20 cellular contexts compared by ENCODE assay signal in genomic region chr15:58629625-58630024, GRCh38.
DNase-seq lines count a peak whose midpoint lies in the region; ATAC-seq, FAIRE-seq and TF ChIP-seq lines count a peak whose summit lies in the region.
"Had no signal": no experiment of that assay in that cellular context is flagged by ENCODE, and none has a peak within 500 bp of the region (broad histone marks: within the 10 kb centered on the region; RNA-seq: fewer than 3 reads in every experiment).

No MANE protein-coding gene starts in this region.

- H2AFZ ChIP-seq in K562 (ENCODE audit: low read depth, low read length), result no peak overlapping the region

- no peaks in the 10 kb centered on the region for H3K27me3 ChIP-seq in CD4-positive, CD25-positive, alpha-beta regulatory T cell (ENCODE audit: control insufficient read depth, insufficient read depth, low read length)
- H3K27me3 ChIP-seq in K562 (ENCODE audit: control insufficient read depth in 2 of 2, insufficient read depth in 2 of 2, low read length in 2 of 2), result no peaks in the 10 kb centered on the region
- H3K27me3 ChIP-seq: heart left ventricle, Peyer's patch, SJSA1, suprapubic skin had no signal

- no peaks in the 10 kb centered on the region for H3K9me1 ChIP-seq in K562 (ENCODE audit: control insufficient read depth, insufficient read depth, low read length)

- no peaks in the 10 kb centered on the region for H3K79me2 ChIP-seq in K562 (ENCODE audit: control insufficient read depth, insufficient read depth, low read length)

- intact Hi-C loops in K562 (cut with micrococcal nuclease) (no loop called here), natural killer cell (cut with micrococcal nuclease) (no loop called here)

- H3K9ac ChIP-seq in K562 (ENCODE audit: insufficient read depth in 1 of 2, low read depth in 2 of 2, low read length in 2 of 2), result no peak overlapping the region

- no peak for ATAC-seq in CD4-positive, CD25-positive, alpha-beta regulatory T cell (ENCODE audit: low read depth in 2 of 2)
- ATAC-seq in K562, result no peak
- no peak for ATAC-seq in natural killer cell
- ATAC-seq: WTC11 had no signal

- H3K27me3 Mint-ChIP-seq in CD4-positive, CD25-positive, alpha-beta regulatory T cell, result no peaks in the 10 kb centered on the region
- no peaks in the 10 kb centered on the region for H3K27me3 Mint-ChIP-seq in natural killer cell (ENCODE audit: low read depth in 2 of 2)
- H3K27me3 Mint-ChIP-seq: progenitor cell of endocrine pancreas had no signal

- H3K27ac Mint-ChIP-seq in CD4-positive, CD25-positive, alpha-beta regulatory T cell, result peak overlapping the region; percentile 72 to 97 (median 73)
- H3K27ac Mint-ChIP-seq in natural killer cell, result peak overlapping the region; percentile 97 to 99
- H3K27ac Mint-ChIP-seq: progenitor cell of endocrine pancreas, WTC11 had no signal

- no peak for TF ChIP-seq EP300 in K562 (IDR thresholded peaks at IDR 0.05; ENCODE audit: low read length)

- H3K27ac ChIP-seq in CD4-positive, CD25-positive, alpha-beta regulatory T cell (ENCODE audit: insufficient read depth, low read length, poor library complexity, severe bottlenecking), result peak overlapping the region; percentile 86
- H3K27ac ChIP-seq in KOPT-K1 (ENCODE audit: low read depth, low read length, poor library complexity, severe bottlenecking), result peak overlapping the region; percentile 85
- no peak overlapping the region for H3K27ac ChIP-seq in K562 (ENCODE audit: extremely low read depth, low read depth, low read length)
- H3K27ac ChIP-seq: SJSA1 had no signal

- no peaks in the 10 kb centered on the region for H3K9me3 Mint-ChIP-seq in CD4-positive, CD25-positive, alpha-beta regulatory T cell
- no peaks in the 10 kb centered on the region for H3K9me3 Mint-ChIP-seq in natural killer cell
- H3K9me3 Mint-ChIP-seq: neural crest cell, WTC11 had no signal

- no peak for TF ChIP-seq POLR2A in K562 (conservative IDR thresholded peaks at IDR 0.05)

- peaks cover 51% of the 10 kb centered on the region for H3K36me3 Mint-ChIP-seq in CD4-positive, CD25-positive, alpha-beta regulatory T cell
- H3K36me3 Mint-ChIP-seq in natural killer cell, result peaks cover 14% of the 10 kb centered on the region

- CTCF ChIA-PET in K562 (lab: Yijun Ruan, JAX; ENCODE audit: low intra/inter-chr PET ratio), result no interaction called here

- peak overlapping the region; percentile 82 for H3K4me3 ChIP-seq in CD4-positive, CD25-positive, alpha-beta regulatory T cell (ENCODE audit: low read depth, low read length)
- no peak overlapping the region for H3K4me3 ChIP-seq in K562
- H3K4me3 ChIP-seq: GM12878, Peyer's patch, SJSA1 had no signal

- peak overlapping the region in 2 of 4 donors; percentile 39 to 92 for H3K4me3 Mint-ChIP-seq in CD4-positive, CD25-positive, alpha-beta regulatory T cell
- no peak overlapping the region for H3K4me3 Mint-ChIP-seq in natural killer cell
- H3K4me3 Mint-ChIP-seq: neural crest cell, WTC11 had no signal

- H3K4me2 ChIP-seq in K562 (ENCODE audit: insufficient read depth, low read length), result no peak overlapping the region

- FAIRE-seq in K562 (lab: Jason Lieb, UNC), result no peak
- FAIRE-seq: GM12878 had no signal

- 93% methylated on average over 5 of the region's 6 CpGs for WGBS in K562 (ENCODE audit: insufficient coverage, low coverage, missing lambda C conversion rate)

- in situ Hi-C loops in K562 (cut with MboI), result loop anchor here (10.0 kb wide), 1 partner anchor 375 kb away; no protein-coding TSS in a partner anchor

- TF ChIP-seq CTCF in K562 (IDR thresholded peaks at IDR 0.05 in 2 of 3, conservative IDR thresholded peaks at IDR 0.05 in 1 of 3; ENCODE audit: insufficient read depth in 2 of 3, low read depth in 1 of 3, low read length in 3 of 3), result no peak
- TF ChIP-seq CTCF in natural killer cell (IDR thresholded peaks at IDR 0.05), result no peak

- H3K4me1 Mint-ChIP-seq in CD4-positive, CD25-positive, alpha-beta regulatory T cell, result peaks cover 38 to 70% (median 54%) of the 10 kb centered on the region in 4 donors
- peaks cover 57 to 59% of the 10 kb centered on the region in 2 donors for H3K4me1 Mint-ChIP-seq in natural killer cell
- H3K4me1 Mint-ChIP-seq: neural crest cell, WTC11 had no signal

- H3K36me3 ChIP-seq in CD4-positive, CD25-positive, alpha-beta regulatory T cell (ENCODE audit: control insufficient read depth, insufficient read depth, low read length), result peaks cover 19% of the 10 kb centered on the region
- H3K36me3 ChIP-seq in KOPT-K1 (ENCODE audit: insufficient read depth, low read length) (peaks cover 62% of the 10 kb centered on the region), K562 (ENCODE audit: control insufficient read depth, insufficient read depth, low read length) (peaks cover 58% of the 10 kb centered on the region)

- no TSS peak for BruUV-seq in K562 (replicated peaks; lab: Mats Ljungman, UMichigan)

- no peaks in the 10 kb centered on the region for H3K9me3 ChIP-seq in CD4-positive, CD25-positive, alpha-beta regulatory T cell (ENCODE audit: control insufficient read depth in 2 of 2, low read length in 2 of 2)
- H3K9me3 ChIP-seq in KOPT-K1 (ENCODE audit: insufficient read depth, low read length, poor library complexity, severe bottlenecking), result no peaks in the 10 kb centered on the region
- H3K9me3 ChIP-seq in K562 (replicated peaks; ENCODE audit: control insufficient read depth, insufficient read depth, low read depth, low read length), result no peaks in the 10 kb centered on the region
- H3K9me3 ChIP-seq: heart left ventricle, Peyer's patch, SJSA1, suprapubic skin had no signal

- TF ChIP-seq RAD21 in K562 (CRISPR knock-in tag; conservative IDR thresholded peaks at IDR 0.05 in 1 of 2, IDR thresholded peaks at IDR 0.05 in 1 of 2), result no peak

- no peak for DNase-seq in CD4-positive, CD25-positive, alpha-beta regulatory T cell
- DNase-seq in K562 (ENCODE audit: extremely low read depth in 1 of 4, low spot score in 3 of 4) (no peak), natural killer cell (no peak), HUDEP-2 (lab: John Stamatoyannopoulos, UW; ENCODE audit: unreplicated experiment in 76 of 76) (no peak), HuH-7.5 (ENCODE audit: low spot score) (no peak), MV-4-11 (lab: John Stamatoyannopoulos, UW) (no peak)
- DNase-seq: activated CD4-positive, alpha-beta T cell treated with anti-CD3 and anti-CD28 coated beads, Interleukin-2, amount 50 U/mL, for 4 hours; activated effector memory CD4-positive, alpha-beta T cell treated with anti-CD3 and anti-CD28 coated beads, Interleukin-2, amount 50 U/mL, for 16 hours; DMS79; midbrain; NCI-H2107; Peyer's patch had no signal

- no peaks in the 10 kb centered on the region for H4K20me1 ChIP-seq in K562 (replicated peaks; ENCODE audit: control insufficient read depth, insufficient read depth, low read length)

- POLR2A ChIA-PET in K562 (lab: Yijun Ruan, JAX), result interaction anchor here (0.6 to 0.7 kb wide), 2 partner anchors 17 to 58 kb away, joined by 3 read pairs; no protein-coding TSS in a partner anchor

- peaks cover 28% of the 10 kb centered on the region for H3K4me1 ChIP-seq in CD4-positive, CD25-positive, alpha-beta regulatory T cell (ENCODE audit: control insufficient read depth, insufficient read depth, low read length, poor library complexity, severe bottlenecking)
- no peaks in the 10 kb centered on the region for H3K4me1 ChIP-seq in K562 (replicated peaks in 1 of 2; ENCODE audit: control insufficient read depth in 2 of 2, insufficient read depth in 2 of 2, low read length in 2 of 2)

TF ChIP-seq in K562, 482 proteins besides CTCF, POLR2A, EP300 and RAD21:
- TF ChIP-seq PRDM10 (IDR thresholded peaks at IDR 0.05; ENCODE audit: partially characterized antibody) (peak; percentile 90), CREB5 (CRISPR knock-in tag; IDR thresholded peaks at IDR 0.05) (no peak)
